Comparison of ENCODE assay signal across 9 cellular contexts in the genomic region with DNA sequence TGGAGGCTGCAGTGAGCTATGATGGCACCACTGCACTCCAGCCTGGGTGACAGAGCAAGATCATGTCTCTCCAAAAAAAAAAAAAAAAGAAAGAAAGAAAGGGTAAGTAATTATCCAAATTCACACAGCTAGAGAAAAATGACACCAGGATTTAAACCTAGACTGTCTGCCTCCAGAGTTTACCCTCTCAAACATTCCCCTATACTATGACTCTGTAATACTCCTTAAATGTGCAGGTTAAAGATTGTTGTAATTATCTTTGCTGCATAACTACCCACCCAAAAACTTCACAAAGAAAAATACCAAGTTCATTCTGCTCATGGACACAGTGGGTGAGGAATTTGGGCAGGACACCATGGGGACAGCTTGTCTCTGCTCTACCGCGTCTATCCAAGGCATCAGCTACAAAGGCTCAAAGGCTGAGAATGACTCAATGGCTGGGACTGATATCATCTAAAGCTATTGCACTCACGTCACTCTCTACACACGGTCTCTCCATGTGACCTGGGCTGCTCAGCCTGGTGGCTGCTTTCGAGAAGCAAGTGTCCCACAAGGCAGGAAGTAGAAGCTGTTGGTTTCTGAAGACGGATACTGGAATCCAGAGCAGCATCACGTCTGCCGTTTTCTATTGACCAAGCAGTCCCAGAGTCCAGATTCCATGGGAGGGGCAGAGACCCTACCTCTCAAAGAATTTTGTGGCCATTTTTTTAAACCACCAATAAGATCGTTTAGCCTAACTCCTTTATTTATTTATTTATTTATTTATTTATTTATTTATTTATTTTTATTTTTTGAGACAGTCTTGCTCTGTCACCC.
DNase-seq lines count a peak whose midpoint lies in the region; ATAC-seq and TF ChIP-seq lines count a peak whose summit lies in the region.
"Had no signal": no experiment of that assay in that cellular context is flagged by ENCODE, and none has a peak within 500 bp of the region (broad histone marks: within the 10 kb centered on the region; RNA-seq: fewer than 3 reads in every experiment).

No MANE protein-coding gene starts in this region.

- no peak overlapping the region for H3K4ac ChIP-seq in mesendoderm (ENCODE audit: low read depth, low read length)

- H3K4me3 ChIP-seq in mesendoderm (ENCODE audit: low read length), result no peak overlapping the region

- no peaks in the 10 kb centered on the region for H3K27me3 Mint-ChIP-seq in activated CD8-positive, alpha-beta T cell treated with anti-CD3 and anti-CD28 coated beads for 36 hours
- H3K27me3 Mint-ChIP-seq in type B pancreatic cell, result peaks cover 7% of the 10 kb centered on the region

- no peaks in the 10 kb centered on the region for H3K79me2 ChIP-seq in mesendoderm (ENCODE audit: control insufficient read depth, insufficient read depth, low read length)

- H4K8ac ChIP-seq in mesendoderm (ENCODE audit: low read depth, low read length), result no peak overlapping the region

- POLR2A ChIA-PET in activated CD8-positive, alpha-beta T cell treated with anti-CD3 and anti-CD28 coated beads for 36 hours (lab: Charles Lee), result no interaction called here

- H3K27me3 ChIP-seq in mesendoderm (ENCODE audit: insufficient read depth, low read length, poor library complexity), result no peaks in the 10 kb centered on the region

- no peak overlapping the region for H3K23ac ChIP-seq in mesendoderm (ENCODE audit: low read length)

- H2AK5ac ChIP-seq in mesendoderm (ENCODE audit: low read length), result no peak overlapping the region

- no peak overlapping the region for H3K56ac ChIP-seq in mesendoderm (ENCODE audit: low read length)

- no peaks in the 10 kb centered on the region for H3K36me3 Mint-ChIP-seq in activated CD8-positive, alpha-beta T cell treated with anti-CD3 and anti-CD28 coated beads for 36 hours (ENCODE audit: low read depth)
- H3K36me3 Mint-ChIP-seq in type B pancreatic cell, result no peaks in the 10 kb centered on the region

- DNase-seq in NOMO-1 treated with DMSO at 0.1 percent for 48 hours (lab: John Stamatoyannopoulos, UW; ENCODE audit: unreplicated experiment), result peak; percentile 50
- DNase-seq in NOMO-1 treated with dmso at 0.1 percent for 144 hours (lab: John Stamatoyannopoulos, UW; ENCODE audit: unreplicated experiment), result no peak
- DNase-seq in activated CD8-positive, alpha-beta T cell treated with anti-CD3 and anti-CD28 coated beads for 36 hours, result peak; percentile 59
- DNase-seq in mesendoderm, result peak; percentile 88
- no peak for DNase-seq in COR-L47 (lab: John Stamatoyannopoulos, UW)
- no peak for DNase-seq in kidney glomerular epithelial cell (lab: John Stamatoyannopoulos, UW)
- DNase-seq in type B pancreatic cell (ENCODE audit: extremely low spot score, unreplicated experiment), result no peak

- no peak for TF ChIP-seq CTCF in activated CD8-positive, alpha-beta T cell treated with anti-CD3 and anti-CD28 coated beads for 36 hours (IDR thresholded peaks at IDR 0.05)
- TF ChIP-seq CTCF in type B pancreatic cell (conservative IDR thresholded peaks at IDR 0.05), result no peak

- intact Hi-C loops in activated CD8-positive, alpha-beta T cell treated with anti-CD3 and anti-CD28 coated beads for 36 hours (cut with micrococcal nuclease), result no loop called here

- H3K4me3 Mint-ChIP-seq in activated CD8-positive, alpha-beta T cell treated with anti-CD3 and anti-CD28 coated beads for 36 hours, result no peak overlapping the region
- no peak overlapping the region for H3K4me3 Mint-ChIP-seq in type B pancreatic cell
- H3K4me3 Mint-ChIP-seq: dendritic cell treated with granulocyte-macrophage colony-stimulating factor and Interleukin-4, amounts not matched to agents 40 ng/mL and 50 ng/mL, for 4 days had no signal

- H2BK120ac ChIP-seq in mesendoderm (ENCODE audit: low read depth, low read length), result no peak overlapping the region

- H2BK15ac ChIP-seq in mesendoderm (replicated peaks; ENCODE audit: low read depth), result no peak overlapping the region

- H3K4me2 ChIP-seq in mesendoderm (ENCODE audit: low read length), result no peak overlapping the region

- H3K27ac ChIP-seq in mesendoderm (ENCODE audit: low read depth, low read length), result no peak overlapping the region

- H3K9ac ChIP-seq in mesendoderm (ENCODE audit: low read length), result no peak overlapping the region

- no peak overlapping the region for H3K27ac Mint-ChIP-seq in activated CD8-positive, alpha-beta T cell treated with anti-CD3 and anti-CD28 coated beads for 36 hours
- no peak overlapping the region for H3K27ac Mint-ChIP-seq in type B pancreatic cell
- H3K27ac Mint-ChIP-seq: dendritic cell treated with granulocyte-macrophage colony-stimulating factor and Interleukin-4, amounts not matched to agents 40 ng/mL and 50 ng/mL, for 4 days had no signal

- no CpG with 5 or more reads among the region's 9 CpGs for WGBS in mesendoderm (ENCODE audit: extremely low coverage, insufficient coverage, low lambda C conversion rate)

- no peak overlapping the region for H2BK5ac ChIP-seq in mesendoderm (ENCODE audit: low read length)

- no peaks in the 10 kb centered on the region for H3K4me1 ChIP-seq in mesendoderm (ENCODE audit: control insufficient read depth, low read depth, low read length)

- no peak overlapping the region for H4K5ac ChIP-seq in mesendoderm (ENCODE audit: low read length)

- H3K9me3 Mint-ChIP-seq in activated CD8-positive, alpha-beta T cell treated with anti-CD3 and anti-CD28 coated beads for 36 hours, result peaks cover 11% of the 10 kb centered on the region
- H3K9me3 Mint-ChIP-seq in type B pancreatic cell, result peaks cover 13% of the 10 kb centered on the region

- CTCF ChIA-PET in activated CD8-positive, alpha-beta T cell treated with anti-CD3 and anti-CD28 coated beads for 36 hours (lab: Charles Lee), result no interaction called here

- H3K4me1 Mint-ChIP-seq in activated CD8-positive, alpha-beta T cell treated with anti-CD3 and anti-CD28 coated beads for 36 hours (ENCODE audit: low read depth), result peaks cover 1% of the 10 kb centered on the region
- H3K4me1 Mint-ChIP-seq in type B pancreatic cell (ENCODE audit: unreplicated experiment), result no peaks in the 10 kb centered on the region

- H3K79me1 ChIP-seq in mesendoderm (ENCODE audit: low read length), result no peaks in the 10 kb centered on the region

- no peaks in the 10 kb centered on the region for H3K36me3 ChIP-seq in mesendoderm (ENCODE audit: control insufficient read depth, insufficient read depth, low read length)

- H3K18ac ChIP-seq in mesendoderm (ENCODE audit: low read length), result no peak overlapping the region

- peak; percentile 79 for ATAC-seq in HG03064 (IDR thresholded peaks at IDR 0.05; ENCODE audit: low read depth, unreplicated experiment)
- peak; percentile 99 for ATAC-seq in activated CD8-positive, alpha-beta T cell treated with anti-CD3 and anti-CD28 coated beads for 36 hours

Comparison
In these comparisons a context has a peak if more than half of its experiments do, and no peak if none do; other contexts are left out.
1. DNase-seq: peak in NOMO-1 treated with DMSO at 0.1 percent for 48 hours (single experiment), activated CD8-positive, alpha-beta T cell treated with anti-CD3 and anti-CD28 coated beads for 36 hours (single experiment) and mesendoderm (single experiment); none in NOMO-1 treated with dmso at 0.1 percent for 144 hours (single experiment), COR-L47 (single experiment), kidney glomerular epithelial cell (single experiment) and type B pancreatic cell (single experiment).